ENCODE assay signal across 28 cellular contexts in the genomic region with DNA sequence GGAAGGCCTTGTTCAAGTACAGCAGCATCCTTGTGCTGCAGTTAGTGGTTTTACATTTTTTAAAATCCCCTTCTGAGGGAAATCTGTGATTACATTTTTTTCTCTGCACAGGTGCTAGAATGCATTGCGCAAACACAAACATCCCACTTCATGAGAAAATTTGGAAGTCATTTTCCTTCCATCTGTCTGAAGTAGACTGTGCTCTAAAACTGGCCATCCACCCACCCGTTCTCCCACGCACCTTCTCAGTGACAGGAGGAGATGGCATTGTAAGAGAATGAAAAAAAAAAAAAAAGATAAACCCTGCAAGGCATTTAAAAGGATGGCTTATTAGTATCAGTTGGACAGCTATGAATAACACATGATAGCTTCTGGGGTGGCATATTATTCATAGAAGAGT.
"Had no signal": no experiment of that assay in that cellular context is flagged by ENCODE, and none has a peak within 500 bp of the region (broad histone marks: within the 10 kb centered on the region; RNA-seq: fewer than 3 reads in every experiment).

No MANE protein-coding gene starts in this region.

- H3K27me3 ChIP-seq: ascending aorta, brain microvascular endothelial cell, right atrium auricular region, stomach, suprapubic skin, tibial artery, upper lobe of right lung had no signal

- H3K4me1 Mint-ChIP-seq: activated CD4-positive, alpha-beta memory T cell treated with anti-CD3 and anti-CD28 coated beads, Interleukin-2, amount 10 ng/mL, durations not matched to agents 7 days and 5 days; activated CD4-positive, alpha-beta T cell treated with anti-CD3 and anti-CD28 coated beads, Interleukin-2, amount 10 ng/mL, durations not matched to agents 7 days and 5 days; activated naive CD4-positive, alpha-beta T cell treated with anti-CD3 and anti-CD28 coated beads, Interleukin-2, amount 10 ng/mL, durations not matched to agents 7 days and 5 days; naive thymus-derived CD4-positive, alpha-beta T cell; T-helper 17 cell had no signal

- H3K27ac Mint-ChIP-seq: activated CD4-positive, alpha-beta memory T cell treated with anti-CD3 and anti-CD28 coated beads, Interleukin-2, amount 10 ng/mL, durations not matched to agents 7 days and 5 days; activated CD4-positive, alpha-beta T cell treated with anti-CD3 and anti-CD28 coated beads, Interleukin-2, amount 10 ng/mL, durations not matched to agents 7 days and 5 days; activated naive CD4-positive, alpha-beta T cell treated with anti-CD3 and anti-CD28 coated beads, Interleukin-2, amount 10 ng/mL, durations not matched to agents 7 days and 5 days; activated naive CD8-positive, alpha-beta T cell treated with anti-CD3 and anti-CD28 coated beads, Interleukin-2, amount 10 ng/mL, durations not matched to agents 7 days and 5 days; activated T-cell treated with anti-CD3 and anti-CD28 coated beads, Interleukin-2, amount 50 U/mL, for 24 hours; naive thymus-derived CD4-positive, alpha-beta T cell; stimulated activated naive B cell treated with anti-CD40 and anti-IgM and Interleukin-4, amounts not matched to agents 10 μg/mL and 1 μg/mL and 100 μg/mL, for 72 hours; T-helper 17 cell had no signal

- H3K36me3 Mint-ChIP-seq: activated naive CD4-positive, alpha-beta T cell treated with anti-CD3 and anti-CD28 coated beads, Interleukin-2, amount 10 ng/mL, durations not matched to agents 7 days and 5 days; naive thymus-derived CD4-positive, alpha-beta T cell had no signal

- H3K9me3 Mint-ChIP-seq: activated CD4-positive, alpha-beta memory T cell treated with anti-CD3 and anti-CD28 coated beads, Interleukin-2, amount 10 ng/mL, durations not matched to agents 7 days and 5 days; activated CD4-positive, alpha-beta T cell treated with anti-CD3 and anti-CD28 coated beads, Interleukin-2, amount 10 ng/mL, durations not matched to agents 7 days and 5 days; activated naive CD4-positive, alpha-beta T cell treated with anti-CD3 and anti-CD28 coated beads, Interleukin-2, amount 10 ng/mL, durations not matched to agents 7 days and 5 days; activated naive CD8-positive, alpha-beta T cell treated with anti-CD3 and anti-CD28 coated beads, Interleukin-2, amount 10 ng/mL, durations not matched to agents 7 days and 5 days; activated T-cell treated with anti-CD3 and anti-CD28 coated beads, Interleukin-2, amount 50 U/mL, for 24 hours; naive thymus-derived CD4-positive, alpha-beta T cell; neural crest cell; stimulated activated naive B cell treated with anti-CD40 and anti-IgM and Interleukin-4, amounts not matched to agents 10 μg/mL and 1 μg/mL and 100 μg/mL, for 72 hours had no signal

- H3K9me3 ChIP-seq: ascending aorta, right atrium auricular region, stomach, suprapubic skin, tibial artery, upper lobe of right lung had no signal

- ATAC-seq: left colon; naive thymus-derived CD4-positive, alpha-beta T cell; stimulated activated naive B cell treated with anti-CD40 and anti-IgM and Interleukin-4, amounts not matched to agents 10 μg/mL and 1 μg/mL and 100 μg/mL, for 72 hours; T-helper 17 cell; upper lobe of right lung had no signal

- DNase-seq: activated CD4-positive, alpha-beta memory T cell treated with anti-CD3 and anti-CD28 coated beads, Interleukin-2, amount 10 ng/mL, durations not matched to agents 7 days and 5 days; activated CD4-positive, alpha-beta T cell treated with anti-CD3 and anti-CD28 coated beads, Interleukin-2, amount 10 ng/mL, durations not matched to agents 7 days and 5 days; activated CD4-positive, CD25-positive, alpha-beta regulatory T cell treated with anti-CD3 and anti-CD28 coated beads, Interleukin-2, amount 50 U/mL, for 72 hours; activated CD8-positive, alpha-beta memory T cell treated with anti-CD3 and anti-CD28 coated beads, Interleukin-2, amount 50 U/mL, for 48 hours; activated gamma-delta T cell; activated naive CD4-positive, alpha-beta T cell treated with anti-CD3 and anti-CD28 coated beads, Interleukin-2, amount 10 ng/mL, durations not matched to agents 7 days and 5 days; activated naive CD8-positive, alpha-beta T cell treated with anti-CD3 and anti-CD28 coated beads, Interleukin-2, amount 10 ng/mL, durations not matched to agents 7 days and 5 days; activated T-cell treated with anti-CD3 and anti-CD28 coated beads, Interleukin-2, amount 50 U/mL, for 24 hours; brain microvascular endothelial cell; effector memory CD4-positive, alpha-beta T cell; erythroblast; hippocampal formation; kidney; left colon; mammary epithelial cell; naive thymus-derived CD4-positive, alpha-beta T cell; stimulated activated CD4-positive, alpha-beta T cell treated with anti-CD3 and anti-CD28 coated beads, Interleukin-15, amount 100 ng/mL, for 24 hours; stimulated activated CD4-positive, alpha-beta T cell treated with anti-CD3 and anti-CD28 coated beads, Interleukin-2, amount 100 ng/mL, for 24 hours; stimulated activated naive B cell treated with anti-CD40 and anti-IgM and Interleukin-4, amounts not matched to agents 10 μg/mL and 1 μg/mL and 100 μg/mL, for 72 hours; stomach; T-helper 17 cell; T1000; tibial artery; upper lobe of right lung had no signal

- H3K27ac ChIP-seq: ascending aorta, brain microvascular endothelial cell, right atrium auricular region, stomach, suprapubic skin, tibial artery, upper lobe of right lung had no signal

- H3K36me3 ChIP-seq: brain microvascular endothelial cell, right atrium auricular region, stomach, suprapubic skin, upper lobe of right lung had no signal

- H3K4me3 ChIP-seq: ascending aorta, right atrium auricular region, stomach, suprapubic skin, tibial artery, upper lobe of right lung had no signal

- H3K27me3 Mint-ChIP-seq: activated T-cell treated with anti-CD3 and anti-CD28 coated beads, Interleukin-2, amount 50 U/mL, for 24 hours; stimulated activated naive B cell treated with anti-CD40 and anti-IgM and Interleukin-4, amounts not matched to agents 10 μg/mL and 1 μg/mL and 100 μg/mL, for 72 hours had no signal

- H3K4me3 Mint-ChIP-seq: activated CD4-positive, alpha-beta memory T cell treated with anti-CD3 and anti-CD28 coated beads, Interleukin-2, amount 10 ng/mL, durations not matched to agents 7 days and 5 days; activated CD4-positive, alpha-beta T cell treated with anti-CD3 and anti-CD28 coated beads, Interleukin-2, amount 10 ng/mL, durations not matched to agents 7 days and 5 days; activated naive CD4-positive, alpha-beta T cell treated with anti-CD3 and anti-CD28 coated beads, Interleukin-2, amount 10 ng/mL, durations not matched to agents 7 days and 5 days; activated naive CD8-positive, alpha-beta T cell treated with anti-CD3 and anti-CD28 coated beads, Interleukin-2, amount 10 ng/mL, durations not matched to agents 7 days and 5 days; activated T-cell treated with anti-CD3 and anti-CD28 coated beads, Interleukin-2, amount 50 U/mL, for 24 hours; naive thymus-derived CD4-positive, alpha-beta T cell; neural crest cell; stimulated activated naive B cell treated with anti-CD40 and anti-IgM and Interleukin-4, amounts not matched to agents 10 μg/mL and 1 μg/mL and 100 μg/mL, for 72 hours; T-helper 17 cell had no signal

- H3K4me1 ChIP-seq: ascending aorta, right atrium auricular region, stomach, suprapubic skin, tibial artery, upper lobe of right lung had no signal
